In the genomic region with DNA sequence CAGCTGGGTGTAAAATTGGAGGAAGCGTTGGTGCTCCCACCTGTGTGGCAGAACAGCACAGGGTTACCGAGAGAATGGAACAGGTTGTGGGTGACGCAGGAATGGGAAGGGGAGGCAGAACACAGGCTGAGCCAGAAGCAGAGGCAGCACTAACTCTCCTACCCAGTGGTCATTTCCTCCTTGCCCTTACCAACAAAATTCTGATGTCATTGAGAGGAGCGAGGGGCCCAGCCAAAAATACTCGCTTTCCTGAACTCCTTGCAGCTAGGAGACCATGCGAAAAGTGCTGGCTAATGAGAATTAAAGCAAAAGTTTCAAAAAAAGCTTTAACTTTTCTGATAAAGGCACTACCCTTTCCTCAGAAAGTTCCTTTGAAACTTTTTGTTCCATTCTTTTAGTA, we compare ENCODE assay signal across 1 cellular context.
TF ChIP-seq lines count a peak whose summit lies in the region.

No MANE protein-coding gene starts in this region.

TF ChIP-seq in SK-N-SH treated with all-trans-retinoic acid at 6 μM for 48 hours, 23 proteins besides CTCF, POLR2A, EP300 and RAD21 (continued from another document):
- TF ChIP-seq, protein P1, sequence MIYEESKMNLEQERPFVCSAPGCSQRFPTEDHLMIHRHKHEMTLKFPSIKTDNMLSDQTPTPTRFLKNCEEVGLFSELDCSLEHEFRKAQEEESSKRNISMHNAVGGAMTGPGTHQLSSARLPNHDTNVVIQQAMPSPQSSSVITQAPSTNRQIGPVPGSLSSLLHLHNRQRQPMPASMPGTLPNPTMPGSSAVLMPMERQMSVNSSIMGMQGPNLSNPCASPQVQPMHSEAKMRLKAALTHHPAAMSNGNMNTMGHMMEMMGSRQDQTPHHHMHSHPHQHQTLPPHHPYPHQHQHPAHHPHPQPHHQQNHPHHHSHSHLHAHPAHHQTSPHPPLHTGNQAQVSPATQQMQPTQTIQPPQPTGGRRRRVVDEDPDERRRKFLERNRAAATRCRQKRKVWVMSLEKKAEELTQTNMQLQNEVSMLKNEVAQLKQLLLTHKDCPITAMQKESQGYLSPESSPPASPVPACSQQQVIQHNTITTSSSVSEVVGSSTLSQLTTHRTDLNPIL (CRISPR knock-in tag; IDR thresholded peaks at IDR 0.05; ENCODE audit: low read depth), result no peak
- TF ChIP-seq TOX (CRISPR knock-in tag; IDR thresholded peaks at IDR 0.05; ENCODE audit: borderline replicate concordance) (no peak), GLIS3 (CRISPR knock-in tag; IDR thresholded peaks at IDR 0.05) (no peak), ZFP30 (CRISPR knock-in tag; IDR thresholded peaks at IDR 0.05) (no peak), CSDC2 (CRISPR knock-in tag; IDR thresholded peaks at IDR 0.05) (no peak), ZNF70 (CRISPR knock-in tag; IDR thresholded peaks at IDR 0.05) (no peak), TCF4 (CRISPR knock-in tag; IDR thresholded peaks at IDR 0.05; ENCODE audit: borderline replicate concordance) (no peak), PPARA (CRISPR knock-in tag; IDR thresholded peaks at IDR 0.05; ENCODE audit: borderline replicate concordance) (no peak), RARB (CRISPR knock-in tag; IDR thresholded peaks at IDR 0.05) (no peak), ISL1 (CRISPR knock-in tag; IDR thresholded peaks at IDR 0.05) (no peak), BACH2 (CRISPR knock-in tag; IDR thresholded peaks at IDR 0.05; ENCODE audit: borderline replicate concordance) (no peak)
- TF ChIP-seq, protein P2, sequence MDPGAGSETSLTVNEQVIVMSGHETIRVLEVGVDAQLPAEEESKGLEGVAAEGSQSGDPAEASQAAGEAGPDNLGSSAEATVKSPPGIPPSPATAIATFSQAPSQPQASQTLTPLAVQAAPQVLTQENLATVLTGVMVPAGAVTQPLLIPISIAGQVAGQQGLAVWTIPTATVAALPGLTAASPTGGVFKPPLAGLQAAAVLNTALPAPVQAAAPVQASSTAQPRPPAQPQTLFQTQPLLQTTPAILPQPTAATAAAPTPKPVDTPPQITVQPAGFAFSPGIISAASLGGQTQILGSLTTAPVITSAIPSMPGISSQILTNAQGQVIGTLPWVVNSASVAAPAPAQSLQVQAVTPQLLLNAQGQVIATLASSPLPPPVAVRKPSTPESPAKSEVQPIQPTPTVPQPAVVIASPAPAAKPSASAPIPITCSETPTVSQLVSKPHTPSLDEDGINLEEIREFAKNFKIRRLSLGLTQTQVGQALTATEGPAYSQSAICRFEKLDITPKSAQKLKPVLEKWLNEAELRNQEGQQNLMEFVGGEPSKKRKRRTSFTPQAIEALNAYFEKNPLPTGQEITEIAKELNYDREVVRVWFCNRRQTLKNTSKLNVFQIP (CRISPR knock-in tag; IDR thresholded peaks at IDR 0.05; ENCODE audit: borderline replicate concordance, low read depth), result no peak
- TF ChIP-seq, protein P3, sequence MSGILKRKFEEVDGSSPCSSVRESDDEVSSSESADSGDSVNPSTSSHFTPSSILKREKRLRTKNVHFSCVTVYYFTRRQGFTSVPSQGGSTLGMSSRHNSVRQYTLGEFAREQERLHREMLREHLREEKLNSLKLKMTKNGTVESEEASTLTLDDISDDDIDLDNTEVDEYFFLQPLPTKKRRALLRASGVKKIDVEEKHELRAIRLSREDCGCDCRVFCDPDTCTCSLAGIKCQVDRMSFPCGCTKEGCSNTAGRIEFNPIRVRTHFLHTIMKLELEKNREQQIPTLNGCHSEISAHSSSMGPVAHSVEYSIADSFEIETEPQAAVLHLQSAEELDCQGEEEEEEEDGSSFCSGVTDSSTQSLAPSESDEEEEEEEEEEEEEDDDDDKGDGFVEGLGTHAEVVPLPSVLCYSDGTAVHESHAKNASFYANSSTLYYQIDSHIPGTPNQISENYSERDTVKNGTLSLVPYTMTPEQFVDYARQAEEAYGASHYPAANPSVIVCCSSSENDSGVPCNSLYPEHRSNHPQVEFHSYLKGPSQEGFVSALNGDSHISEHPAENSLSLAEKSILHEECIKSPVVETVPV (CRISPR knock-in tag; IDR thresholded peaks at IDR 0.05), result no peak
